11 cellular contexts compared by ENCODE assay signal in genomic region chr11:27012254-27012921, GRCh38. TPM values are rescaled to one million over a fixed set of nuclear protein-coding genes. Genes with fewer than 3 reads are reported as not detected.
DNase-seq lines count a peak whose midpoint lies in the region; ATAC-seq, FAIRE-seq and TF ChIP-seq lines count a peak whose summit lies in the region.
"Had no signal": no experiment of that assay in that cellular context is flagged by ENCODE, and none has a peak within 500 bp of the region (broad histone marks: within the 10 kb centered on the region; RNA-seq: fewer than 3 reads in every experiment).

No MANE protein-coding gene starts in this region.

- no CpG with 5 or more reads among the region's 4 CpGs for WGBS in mesendoderm (ENCODE audit: extremely low coverage, insufficient coverage, low lambda C conversion rate)

- H2AK5ac ChIP-seq in mesendoderm (ENCODE audit: low read length), result no peak overlapping the region

- H3K9me3 ChIP-seq in astrocyte (ENCODE audit: insufficient read depth, low read depth, low read length), result no peaks in the 10 kb centered on the region
- H3K9me3 ChIP-seq: gastrocnemius medialis had no signal

- no peaks in the 10 kb centered on the region for H3K9me3 Mint-ChIP-seq in astrocyte (ENCODE audit: unreplicated experiment)
- H3K9me3 Mint-ChIP-seq: CD8-positive, alpha-beta T cell had no signal

- H3K4me3 Mint-ChIP-seq in astrocyte (ENCODE audit: unreplicated experiment), result no peak overlapping the region
- H3K4me3 Mint-ChIP-seq: activated T-cell treated with anti-CD3 and anti-CD28 coated beads, Interleukin-2, amount 50 U/mL, for 72 hours; CD8-positive, alpha-beta T cell had no signal

- H3K27me3 ChIP-seq in astrocyte (ENCODE audit: insufficient read depth, low read length), result no peaks in the 10 kb centered on the region
- no peaks in the 10 kb centered on the region for H3K27me3 ChIP-seq in mesendoderm (ENCODE audit: insufficient read depth, low read length, poor library complexity)
- H3K27me3 ChIP-seq: gastrocnemius medialis had no signal

- no peaks in the 10 kb centered on the region for H3K36me3 Mint-ChIP-seq in astrocyte (ENCODE audit: low read depth, unreplicated experiment)
- H3K36me3 Mint-ChIP-seq: CD8-positive, alpha-beta T cell had no signal

- no peaks in the 10 kb centered on the region for H3K79me1 ChIP-seq in mesendoderm (ENCODE audit: low read length)

- DNase-seq in A172 (ENCODE audit: low spot score), result peak; percentile 42
- DNase-seq in astrocyte (ENCODE audit: low read depth), result peak; percentile 84
- DNase-seq in mesendoderm, result peak; percentile 84
- no peak for DNase-seq in stimulated activated CD4-positive, alpha-beta T cell treated with anti-CD3 and anti-CD28 coated beads, Interleukin-4, amount 100 ng/mL, for 24 hours
- DNase-seq in HPDE6-E6E7 (ENCODE audit: extremely low spot score), result no peak
- no peak for DNase-seq in NCI-H510A (lab: John Stamatoyannopoulos, UW)
- DNase-seq: activated T-cell treated with anti-CD3 and anti-CD28 coated beads, Interleukin-2, amount 50 U/mL, for 72 hours; CD8-positive, alpha-beta T cell; gastrocnemius medialis had no signal

- H4K8ac ChIP-seq in mesendoderm (ENCODE audit: low read depth, low read length), result no peak overlapping the region

- H3K27ac Mint-ChIP-seq in astrocyte (ENCODE audit: unreplicated experiment), result peak overlapping the region; percentile 66
- H3K27ac Mint-ChIP-seq: activated T-cell treated with anti-CD3 and anti-CD28 coated beads, Interleukin-2, amount 50 U/mL, for 72 hours; CD8-positive, alpha-beta T cell had no signal

- peaks cover 35% of the 10 kb centered on the region for H3K4me1 Mint-ChIP-seq in astrocyte (ENCODE audit: low read depth, unreplicated experiment)

- no peaks in the 10 kb centered on the region for H3K79me2 ChIP-seq in astrocyte (ENCODE audit: insufficient read depth, low read length)
- H3K79me2 ChIP-seq in mesendoderm (ENCODE audit: control insufficient read depth, insufficient read depth, low read length), result no peaks in the 10 kb centered on the region

- peak; percentile 76 for FAIRE-seq in astrocyte (lab: Jason Lieb, UNC)

- H3K4me1 ChIP-seq in astrocyte (ENCODE audit: insufficient read depth, low read length), result peaks cover 17% of the 10 kb centered on the region
- no peaks in the 10 kb centered on the region for H3K4me1 ChIP-seq in mesendoderm (ENCODE audit: control insufficient read depth, low read depth, low read length)
- H3K4me1 ChIP-seq: gastrocnemius medialis had no signal

- H3K36me3 ChIP-seq in astrocyte (ENCODE audit: insufficient read depth, low read length) (no peaks in the 10 kb centered on the region), mesendoderm (ENCODE audit: control insufficient read depth, insufficient read depth, low read length) (no peaks in the 10 kb centered on the region)
- H3K36me3 ChIP-seq: gastrocnemius medialis had no signal

- no peak overlapping the region for H2BK5ac ChIP-seq in mesendoderm (ENCODE audit: low read length)

- H3K4me3 ChIP-seq in astrocyte (ENCODE audit: insufficient read depth, low read depth, low read length), result no peak overlapping the region
- H3K4me3 ChIP-seq in mesendoderm (ENCODE audit: low read length), result no peak overlapping the region
- H3K4me3 ChIP-seq: gastrocnemius medialis had no signal

- no peak overlapping the region for H3K4ac ChIP-seq in mesendoderm (ENCODE audit: low read depth, low read length)

- H4K20me1 ChIP-seq in astrocyte (ENCODE audit: insufficient read depth, low read length), result no peaks in the 10 kb centered on the region

- TF ChIP-seq CTCF in astrocyte (IDR thresholded peaks at IDR 0.05; ENCODE audit: insufficient read depth, low read depth, low read length), result no peak

- no peak overlapping the region for H3K18ac ChIP-seq in mesendoderm (ENCODE audit: low read length)

- H2AFZ ChIP-seq in astrocyte (ENCODE audit: low read depth, low read length), result peak overlapping the region; percentile 23

- no peak overlapping the region for H4K5ac ChIP-seq in mesendoderm (ENCODE audit: low read length)

- H3K4me2 ChIP-seq in astrocyte (ENCODE audit: low read length), result peak overlapping the region; percentile 68
- no peak overlapping the region for H3K4me2 ChIP-seq in mesendoderm (ENCODE audit: low read length)

- H3K23ac ChIP-seq in mesendoderm (ENCODE audit: low read length), result no peak overlapping the region

- no peak overlapping the region for H3K9ac ChIP-seq in astrocyte (ENCODE audit: low read length)
- H3K9ac ChIP-seq in mesendoderm (ENCODE audit: low read length), result no peak overlapping the region

- H3K27ac ChIP-seq in astrocyte (ENCODE audit: low read depth, low read length) (peak overlapping the region; percentile 8), mesendoderm (ENCODE audit: low read depth, low read length) (no peak overlapping the region)
- H3K27ac ChIP-seq: gastrocnemius medialis had no signal

- H3K27me3 Mint-ChIP-seq in astrocyte (ENCODE audit: low read depth, unreplicated experiment), result no peaks in the 10 kb centered on the region

- no peak overlapping the region for H3K56ac ChIP-seq in mesendoderm (ENCODE audit: low read length)

- H2BK120ac ChIP-seq in mesendoderm (ENCODE audit: low read depth, low read length), result no peak overlapping the region

- ATAC-seq in HG02798 (IDR thresholded peaks at IDR 0.05; ENCODE audit: poor library complexity, unreplicated experiment) (peak; percentile 43), GM21786 (IDR thresholded peaks at IDR 0.05; ENCODE audit: unreplicated experiment) (no peak)
- ATAC-seq: activated T-cell treated with anti-CD3 and anti-CD28 coated beads, Interleukin-2, amount 50 U/mL, for 72 hours; CD8-positive, alpha-beta T cell; gastrocnemius medialis had no signal

- no peak overlapping the region for H2BK15ac ChIP-seq in mesendoderm (replicated peaks; ENCODE audit: low read depth)

RNA-seq across cellular contexts. Expression of gene FIBIN, which starts 18.5 kb away (rescaled TPM):
- not detected in 2 replicates for total RNA-seq in A172 (2014; rRNA removed; shearing (Covaris generic))
- 0.75 and 0.91 TPM in 2 replicates for total RNA-seq in astrocyte
- 0.08 TPM for polyA plus RNA-seq in mesendoderm (2013, experiment 1 of 2)
- 0.08 TPM for polyA plus RNA-seq in mesendoderm (2013, experiment 2 of 2)
- total RNA-seq: activated T-cell treated with anti-CD3 and anti-CD28 coated beads, Interleukin-2, amount 50 U/mL, for 72 hours; CD8-positive, alpha-beta T cell had no signal

RNA-seq across cellular contexts. Expression of gene BBOX1, which starts 28.2 kb away (rescaled TPM):
- total RNA-seq in A172 (2014; rRNA removed; shearing (Covaris generic)), result not detected in 2 replicates
- 0.39 and 0.62 TPM in 2 replicates for total RNA-seq in astrocyte
- polyA plus RNA-seq in mesendoderm (2013, experiment 1 of 2), result not detected
- not detected for polyA plus RNA-seq in mesendoderm (2013, experiment 2 of 2)
- total RNA-seq: activated T-cell treated with anti-CD3 and anti-CD28 coated beads, Interleukin-2, amount 50 U/mL, for 72 hours; CD8-positive, alpha-beta T cell had no signal

Comparison
In these comparisons a context has a peak if more than half of its experiments do, and no peak if none do; other contexts are left out.
1. DNase-seq: peak in A172 (single experiment), astrocyte (single experiment) and mesendoderm (single experiment); none in stimulated activated CD4-positive, alpha-beta T cell treated with anti-CD3 and anti-CD28 coated beads, Interleukin-4, amount 100 ng/mL, for 24 hours (single experiment), HPDE6-E6E7 (single experiment) and NCI-H510A (single experiment).